Comparison of ENCODE assay signal across 1 cellular context in genomic region chr20:56360899-56361199, GRCh38.
A peak's percentile ranks its signal among the peaks of the same experiment; 100 is the strongest.
TF ChIP-seq lines count a peak whose summit lies in the region.

No MANE protein-coding gene starts in this region.

TF ChIP-seq in K562, 482 proteins besides CTCF, POLR2A, EP300 and RAD21:
- TF ChIP-seq ZNF655 (CRISPR knock-in tag; IDR thresholded peaks at IDR 0.05) (no peak), CXXC5 (CRISPR knock-in tag; IDR thresholded peaks at IDR 0.05) (0 out of 2 replicates have a peak, but pooled peaks have one; percentile 32), ZNF12 (CRISPR knock-in tag; IDR thresholded peaks at IDR 0.05) (no peak), HNRNPLL (IDR thresholded peaks at IDR 0.05; ENCODE audit: low read depth, low read length, poor library complexity, severe bottlenecking) (peak; percentile 6), EGR1 (conservative IDR thresholded peaks at IDR 0.05) (peak; percentile 48; the same call in 1 of the 2 replicates), ZEB2 (IDR thresholded peaks at IDR 0.05) (no peak), ZZZ3 (IDR thresholded peaks at IDR 0.05) (no peak), HOMEZ (CRISPR knock-in tag; IDR thresholded peaks at IDR 0.05) (no peak), ZNF282 (CRISPR knock-in tag; IDR thresholded peaks at IDR 0.05) (no peak), TSC22D4 (tag; IDR thresholded peaks at IDR 0.05) (no peak), HDGF (IDR thresholded peaks at IDR 0.05) (0 out of 2 replicates have a peak, but pooled peaks have one; percentile 9), ZNF133 (CRISPR knock-in tag; IDR thresholded peaks at IDR 0.05) (no peak), E2F5 (CRISPR knock-in tag; IDR thresholded peaks at IDR 0.05) (no peak), E2F6 (IDR thresholded peaks at IDR 0.05; ENCODE audit: borderline replicate concordance in 1 of 2, extremely low read depth in 1 of 2, insufficient read depth in 1 of 2, insufficient read length in 1 of 2, low read depth in 1 of 2, low read length in 1 of 2, poor library complexity in 1 of 2, severe bottlenecking in 1 of 2) (no peak), PPARD (CRISPR knock-in tag; IDR thresholded peaks at IDR 0.05) (no peak), MTA2 (IDR thresholded peaks at IDR 0.05; ENCODE audit: low read depth) (no peak), ARNT (IDR thresholded peaks at IDR 0.05) (no peak), TARDBP (IDR thresholded peaks at IDR 0.05) (no peak), HMG20B (CRISPR knock-in tag; IDR thresholded peaks at IDR 0.05) (no peak), KLF10 (CRISPR knock-in tag; IDR thresholded peaks at IDR 0.05) (no peak), ZNF444 (CRISPR knock-in tag; IDR thresholded peaks at IDR 0.05) (no peak), MECOM (CRISPR knock-in tag; IDR thresholded peaks at IDR 0.05) (no peak), SP1 (CRISPR knock-in tag; IDR thresholded peaks at IDR 0.05) (no peak), FOXJ2 (tag; IDR thresholded peaks at IDR 0.05) (no peak)
- TF ChIP-seq, protein P1, sequence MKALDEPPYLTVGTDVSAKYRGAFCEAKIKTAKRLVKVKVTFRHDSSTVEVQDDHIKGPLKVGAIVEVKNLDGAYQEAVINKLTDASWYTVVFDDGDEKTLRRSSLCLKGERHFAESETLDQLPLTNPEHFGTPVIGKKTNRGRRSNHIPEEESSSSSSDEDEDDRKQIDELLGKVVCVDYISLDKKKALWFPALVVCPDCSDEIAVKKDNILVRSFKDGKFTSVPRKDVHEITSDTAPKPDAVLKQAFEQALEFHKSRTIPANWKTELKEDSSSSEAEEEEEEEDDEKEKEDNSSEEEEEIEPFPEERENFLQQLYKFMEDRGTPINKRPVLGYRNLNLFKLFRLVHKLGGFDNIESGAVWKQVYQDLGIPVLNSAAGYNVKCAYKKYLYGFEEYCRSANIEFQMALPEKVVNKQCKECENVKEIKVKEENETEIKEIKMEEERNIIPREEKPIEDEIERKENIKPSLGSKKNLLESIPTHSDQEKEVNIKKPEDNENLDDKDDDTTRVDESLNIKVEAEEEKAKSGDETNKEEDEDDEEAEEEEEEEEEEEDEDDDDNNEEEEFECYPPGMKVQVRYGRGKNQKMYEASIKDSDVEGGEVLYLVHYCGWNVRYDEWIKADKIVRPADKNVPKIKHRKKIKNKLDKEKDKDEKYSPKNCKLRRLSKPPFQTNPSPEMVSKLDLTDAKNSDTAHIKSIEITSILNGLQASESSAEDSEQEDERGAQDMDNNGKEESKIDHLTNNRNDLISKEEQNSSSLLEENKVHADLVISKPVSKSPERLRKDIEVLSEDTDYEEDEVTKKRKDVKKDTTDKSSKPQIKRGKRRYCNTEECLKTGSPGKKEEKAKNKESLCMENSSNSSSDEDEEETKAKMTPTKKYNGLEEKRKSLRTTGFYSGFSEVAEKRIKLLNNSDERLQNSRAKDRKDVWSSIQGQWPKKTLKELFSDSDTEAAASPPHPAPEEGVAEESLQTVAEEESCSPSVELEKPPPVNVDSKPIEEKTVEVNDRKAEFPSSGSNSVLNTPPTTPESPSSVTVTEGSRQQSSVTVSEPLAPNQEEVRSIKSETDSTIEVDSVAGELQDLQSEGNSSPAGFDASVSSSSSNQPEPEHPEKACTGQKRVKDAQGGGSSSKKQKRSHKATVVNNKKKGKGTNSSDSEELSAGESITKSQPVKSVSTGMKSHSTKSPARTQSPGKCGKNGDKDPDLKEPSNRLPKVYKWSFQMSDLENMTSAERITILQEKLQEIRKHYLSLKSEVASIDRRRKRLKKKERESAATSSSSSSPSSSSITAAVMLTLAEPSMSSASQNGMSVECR (CRISPR knock-in tag; IDR thresholded peaks at IDR 0.05) = no peak
